ENCODE assay signal across 9 cellular contexts in genomic region chr11:134330611-134331564, GRCh38. TPM values are rescaled to one million over a fixed set of nuclear protein-coding genes. Genes with fewer than 3 reads are reported as not detected.
A peak's percentile ranks its signal among the peaks of the same experiment; 100 is the strongest.
DNase-seq lines count a peak whose midpoint lies in the region; FAIRE-seq and TF ChIP-seq lines count a peak whose summit lies in the region.
"Had no signal": no experiment of that assay in that cellular context is flagged by ENCODE, and none has a peak within 500 bp of the region (broad histone marks: within the 10 kb centered on the region; RNA-seq: fewer than 3 reads in every experiment).

No MANE protein-coding gene starts in this region.

- WGBS in ectodermal cell, 2 experiments = 45 to 46% methylated on average over 25 of the region's 25 CpGs

- no peak for FAIRE-seq in HTR-8/SVneo (lab: Jason Lieb, UNC)

- H3K27ac Mint-ChIP-seq in nephron = peak overlapping the region in 2 of 3 experiments; percentile 54 to 66

- H3K4me1 Mint-ChIP-seq in nephron = peaks cover 9% of the 10 kb centered on the region

- H3K9me3 ChIP-seq in A673 (ENCODE audit: low read depth, low read length, poor library complexity, severe bottlenecking) = no peaks in the 10 kb centered on the region
- no peaks in the 10 kb centered on the region for H3K9me3 ChIP-seq in HUES6 (ENCODE audit: control insufficient read depth, insufficient read depth, low read depth, low read length)
- no peaks in the 10 kb centered on the region for H3K9me3 ChIP-seq in ectodermal cell (ENCODE audit: control insufficient read depth, low read length)

- POLR2A ChIA-PET in A673 (lab: Charles Lee; ENCODE audit: low non-redundant PET) = no interaction called here

- peaks cover 73% of the 10 kb centered on the region for H3K27me3 Mint-ChIP-seq in nephron (ENCODE audit: low read depth)

- H3K4me1 ChIP-seq in A673 (ENCODE audit: insufficient read depth, low read length, poor library complexity, severe bottlenecking) = peaks cover 10% of the 10 kb centered on the region
- peaks cover 12% of the 10 kb centered on the region for H3K4me1 ChIP-seq in HUES6 (ENCODE audit: control insufficient read depth, insufficient read depth, low read length)
- peaks cover 5% of the 10 kb centered on the region for H3K4me1 ChIP-seq in ectodermal cell (ENCODE audit: control insufficient read depth, insufficient read depth, low read length)

- peaks cover 2% of the 10 kb centered on the region for H3K9me3 Mint-ChIP-seq in nephron

- no peak for DNase-seq in A673 (ENCODE audit: low spot score)
- DNase-seq in midbrain (lab: John Stamatoyannopoulos, UW) = no peak
- no peak for DNase-seq in HTR-8/SVneo (ENCODE audit: insufficient read length, low spot score)
- no peak for DNase-seq in activated CD8-positive, alpha-beta memory T cell treated with anti-CD3 and anti-CD28 coated beads, Interleukin-2, amount 50 U/mL, for 48 hours
- no peak for DNase-seq in activated CD4-positive, CD25-positive, alpha-beta regulatory T cell treated with anti-CD3 and anti-CD28 coated beads, Interleukin-2, amount 50 U/mL, for 72 hours
- DNase-seq: SIG-M5 had no signal

- H3K27ac ChIP-seq in A673 (ENCODE audit: low read depth, low read length, poor library complexity, severe bottlenecking) (no peak overlapping the region), HUES6 (ENCODE audit: low read depth, low read length) (no peak overlapping the region), ectodermal cell (ENCODE audit: insufficient read depth, low read depth, low read length, poor library complexity, severe bottlenecking) (no peak overlapping the region)

- H3K36me3 ChIP-seq in A673 (ENCODE audit: insufficient read depth, low read length, poor library complexity, severe bottlenecking) (no peaks in the 10 kb centered on the region), HUES6 (ENCODE audit: control insufficient read depth, insufficient read depth, low read length) (no peaks in the 10 kb centered on the region), ectodermal cell (ENCODE audit: control insufficient read depth, insufficient read depth, low read length) (no peaks in the 10 kb centered on the region)

- peak overlapping the region; percentile 84 to 89 (median 87) for H3K4me3 Mint-ChIP-seq in nephron

- CTCF ChIA-PET in A673 (lab: Charles Lee) = no interaction called here

- H3K4me3 ChIP-seq in A673 (ENCODE audit: low read depth, low read length, poor library complexity, severe bottlenecking) = peak overlapping the region; percentile 36
- H3K4me3 ChIP-seq in HUES6 (ENCODE audit: low read depth, low read length) = peak overlapping the region; percentile 62
- peak overlapping the region; percentile 31 for H3K4me3 ChIP-seq in ectodermal cell (ENCODE audit: insufficient read depth, low read depth, low read length)

- TF ChIP-seq CTCF in A673 (conservative IDR thresholded peaks at IDR 0.05; ENCODE audit: low read depth, low read length) (no peak), nephron (IDR thresholded peaks at IDR 0.05; ENCODE audit: unreplicated experiment in 3 of 3) (no peak)

- H3K27me3 ChIP-seq in A673 (replicated peaks; ENCODE audit: insufficient read depth, low read depth, low read length, poor library complexity) (no peaks in the 10 kb centered on the region), HUES6 (ENCODE audit: control insufficient read depth, insufficient read depth, low read length) (peaks cover 56% of the 10 kb centered on the region), ectodermal cell (ENCODE audit: control insufficient read depth, insufficient read depth, low read length, poor library complexity, severe bottlenecking) (peaks cover 60% of the 10 kb centered on the region)

- no TSS peak for BruUV-seq in A673 (replicated peaks; lab: Mats Ljungman, UMichigan)

- intact Hi-C loops in A673 (cut with micrococcal nuclease; ENCODE audit: unreplicated experiment) = no loop called here

- H3K9ac ChIP-seq in HUES6 (ENCODE audit: low read length) = no peak overlapping the region

- H3K36me3 Mint-ChIP-seq in nephron (ENCODE audit: low read depth) = no peaks in the 10 kb centered on the region

RNA-seq across cellular contexts. Expression of gene GLB1L2, which starts 0.9 kb away (rescaled TPM):
- 21.7 and 22.6 TPM in 2 replicates for total RNA-seq in A673 (2021)
- 5.1 TPM for polyA plus RNA-seq in ectodermal cell (2013, experiment 1 of 4)
- 5.1 TPM for polyA plus RNA-seq in ectodermal cell (2013, experiment 2 of 4)
- polyA plus RNA-seq in ectodermal cell (2013, experiment 3 of 4) = 4.1 TPM
- 4.6 TPM for polyA plus RNA-seq in ectodermal cell (2013, experiment 4 of 4)

RNA-seq across cellular contexts. Expression of gene GLB1L3, which starts 54.7 kb away (rescaled TPM):
- 0.09 and 0.17 TPM in 2 replicates for total RNA-seq in A673 (2021)
- not detected for polyA plus RNA-seq in ectodermal cell (2013, experiment 1 of 4)
- not detected for polyA plus RNA-seq in ectodermal cell (2013, experiment 2 of 4)
- not detected for polyA plus RNA-seq in ectodermal cell (2013, experiment 3 of 4)
- polyA plus RNA-seq in ectodermal cell (2013, experiment 4 of 4) = not detected
